In genomic region chr1:215600258-215600792, GRCh38 we compare ENCODE assay signal across 24 cellular contexts. TPM values are rescaled to one million over a fixed set of nuclear protein-coding genes. Genes with fewer than 3 reads are reported as not detected.
DNase-seq lines count a peak whose midpoint lies in the region; ATAC-seq, FAIRE-seq and TF ChIP-seq lines count a peak whose summit lies in the region.
"Had no signal": no experiment of that assay in that cellular context is flagged by ENCODE, and none has a peak within 500 bp of the region (broad histone marks: within the 10 kb centered on the region; RNA-seq: fewer than 3 reads in every experiment).

No MANE protein-coding gene starts in this region.

- intact Hi-C loops in K562 (cut with micrococcal nuclease), result loop anchor here (10.0 kb wide), 2 partner anchors 64 to 386 kb away; no protein-coding TSS in a partner anchor

- no peak overlapping the region for H3K4me3 ChIP-seq in K562
- H3K4me3 ChIP-seq: dorsolateral prefrontal cortex, left lung, MG63, vagina had no signal

- no peak for TF ChIP-seq CTCF in K562 (IDR thresholded peaks at IDR 0.05 in 2 of 3, conservative IDR thresholded peaks at IDR 0.05 in 1 of 3; ENCODE audit: insufficient read depth in 2 of 3, low read depth in 1 of 3, low read length in 3 of 3)
- TF ChIP-seq CTCF in progenitor cell of endocrine pancreas (IDR thresholded peaks at IDR 0.05; ENCODE audit: unreplicated experiment), result no peak

- CTCF ChIA-PET in K562 (lab: Yijun Ruan, JAX; ENCODE audit: low intra/inter-chr PET ratio), result no interaction called here

- TF ChIP-seq POLR2A in GM12891 (IDR thresholded peaks at IDR 0.05; ENCODE audit: low read depth, low read length) (no peak), K562 (conservative IDR thresholded peaks at IDR 0.05) (no peak)

- in situ Hi-C loops in K562 (cut with MboI), result no loop called here

- H3K27me3 Mint-ChIP-seq in progenitor cell of endocrine pancreas, result no peaks in the 10 kb centered on the region

- no peak overlapping the region for H3K4me2 ChIP-seq in K562 (ENCODE audit: insufficient read depth, low read length)

- peaks cover 79% of the 10 kb centered on the region for H3K36me3 ChIP-seq in K562 (ENCODE audit: control insufficient read depth, insufficient read depth, low read length)

- FAIRE-seq in GM12891 (lab: Jason Lieb, UNC) (no peak), K562 (lab: Jason Lieb, UNC) (peak; percentile 66)

- H2AFZ ChIP-seq in K562 (ENCODE audit: low read depth, low read length), result no peak overlapping the region

- H3K9me3 Mint-ChIP-seq in progenitor cell of endocrine pancreas (ENCODE audit: low read depth), result no peaks in the 10 kb centered on the region
- H3K9me3 Mint-ChIP-seq: activated T-cell treated with anti-CD3 and anti-CD28 coated beads, Interleukin-2, amount 50 U/mL, for 4 hours; CD14-positive monocyte had no signal

- peaks cover 12% of the 10 kb centered on the region for H3K4me1 Mint-ChIP-seq in progenitor cell of endocrine pancreas (ENCODE audit: low read depth)
- H3K4me1 Mint-ChIP-seq: CD14-positive monocyte had no signal

- no peaks in the 10 kb centered on the region for H3K4me1 ChIP-seq in K562 (replicated peaks in 1 of 2; ENCODE audit: control insufficient read depth in 2 of 2, insufficient read depth in 2 of 2, low read length in 2 of 2)
- H3K4me1 ChIP-seq: left lung had no signal

- H3K9ac ChIP-seq in K562 (ENCODE audit: insufficient read depth in 1 of 2, low read depth in 2 of 2, low read length in 2 of 2), result no peak overlapping the region

- peak overlapping the region; percentile 9 for H3K27ac Mint-ChIP-seq in progenitor cell of endocrine pancreas

- no peaks in the 10 kb centered on the region for H3K27me3 ChIP-seq in K562 (ENCODE audit: control insufficient read depth in 2 of 2, insufficient read depth in 2 of 2, low read length in 2 of 2)
- H3K27me3 ChIP-seq: dorsolateral prefrontal cortex, left lung, MG63, vagina had no signal

- TF ChIP-seq EP300 in K562 (IDR thresholded peaks at IDR 0.05; ENCODE audit: low read length), result no peak

- TF ChIP-seq RAD21 in K562 (CRISPR knock-in tag; conservative IDR thresholded peaks at IDR 0.05 in 1 of 2, IDR thresholded peaks at IDR 0.05 in 1 of 2), result no peak

- H3K4me3 Mint-ChIP-seq in progenitor cell of endocrine pancreas (ENCODE audit: low read depth), result no peak overlapping the region
- H3K4me3 Mint-ChIP-seq: activated T-cell treated with anti-CD3 and anti-CD28 coated beads, Interleukin-2, amount 50 U/mL, for 4 hours; CD14-positive monocyte had no signal

- no peak for DNase-seq in GM12891 (ENCODE audit: insufficient read length, low spot score)
- no peak for DNase-seq in K562 (ENCODE audit: extremely low read depth in 1 of 4, low spot score in 3 of 4)
- DNase-seq in progenitor cell of endocrine pancreas (ENCODE audit: low spot score, unreplicated experiment), result no peak
- DNase-seq in effector CD4-positive, alpha-beta T cell, result no peak
- DNase-seq in activated CD8-positive, alpha-beta memory T cell treated with anti-CD3 and anti-CD28 coated beads, Interleukin-2, amount 50 U/mL, for 4 hours, result no peak
- DNase-seq: activated CD4-positive, CD25-positive, alpha-beta regulatory T cell; activated CD8-positive, alpha-beta memory T cell treated with anti-CD3 and anti-CD28 coated beads for 24 hours; activated naive CD4-positive, alpha-beta T cell treated with anti-CD3 and anti-CD28 coated beads, Interleukin-2, amount 50 U/mL, for 16 hours; activated T-cell treated with anti-CD3 and anti-CD28 coated beads, Interleukin-2, amount 50 U/mL, for 4 hours; central memory CD4-positive, alpha-beta T cell; DMS 273 treated with DMSO at 0.1 percent for 48 hours; dorsolateral prefrontal cortex; head of caudate nucleus; MG63; NCI-H1436 treated with DMSO at 0.1 percent for 48 hours; NCI-H510A treated with DMSO at 0.1 percent for 48 hours; RPMI8226; T1000 had no signal

- peaks cover 38% of the 10 kb centered on the region for H3K36me3 Mint-ChIP-seq in progenitor cell of endocrine pancreas (ENCODE audit: insufficient read depth)

- POLR2A ChIA-PET in K562 (lab: Yijun Ruan, JAX), result interaction anchor here (0.6 to 0.9 kb wide), 2 partner anchors 17 to 974 kb away, joined by 3 read pairs; no protein-coding TSS in a partner anchor

- no peaks in the 10 kb centered on the region for H4K20me1 ChIP-seq in K562 (replicated peaks; ENCODE audit: control insufficient read depth, insufficient read depth, low read length)

- no peak overlapping the region for H3K27ac ChIP-seq in K562 (ENCODE audit: extremely low read depth, low read depth, low read length)
- H3K27ac ChIP-seq: dorsolateral prefrontal cortex, epithelial cell of prostate, left lung, vagina had no signal

- BruUV-seq in K562 (replicated peaks; lab: Mats Ljungman, UMichigan), result no TSS peak

- H3K79me2 ChIP-seq in K562 (ENCODE audit: control insufficient read depth, insufficient read depth, low read length), result no peaks in the 10 kb centered on the region

- no peaks in the 10 kb centered on the region for H3K9me1 ChIP-seq in K562 (ENCODE audit: control insufficient read depth, insufficient read depth, low read length)

- ATAC-seq in HG03378 (IDR thresholded peaks at IDR 0.05; ENCODE audit: unreplicated experiment) (peak; percentile 45), K562 (no peak; the same call in 2 of the 3 replicates), HG03571 (IDR thresholded peaks at IDR 0.05; ENCODE audit: unreplicated experiment) (no peak)
- ATAC-seq: activated T-cell treated with anti-CD3 and anti-CD28 coated beads, Interleukin-2, amount 50 U/mL, for 4 hours; left lung had no signal

- no peaks in the 10 kb centered on the region for H3K9me3 ChIP-seq in K562 (replicated peaks; ENCODE audit: control insufficient read depth, insufficient read depth, low read depth, low read length)
- H3K9me3 ChIP-seq: left lung, MG63, vagina had no signal

TF ChIP-seq in GM12891, 5 proteins besides CTCF, POLR2A, EP300 and RAD21:
- TF ChIP-seq TAF1 (IDR thresholded peaks at IDR 0.05; ENCODE audit: low read depth, low read length) (no peak), SPI1 (IDR thresholded peaks at IDR 0.05; ENCODE audit: low read depth, low read length) (peak; percentile 60), POLR2AphosphoS5 (IDR thresholded peaks at IDR 0.05; ENCODE audit: low read depth, low read length) (no peak)
TF ChIP-seq in GM12891: peak in this region for 1.

TF ChIP-seq in K562, 482 proteins besides CTCF, POLR2A, EP300 and RAD21:
- TF ChIP-seq HMGN3 (IDR thresholded peaks at IDR 0.05; ENCODE audit: borderline replicate concordance, extremely low read depth, insufficient read length, low read depth, low read length) (no peak), BRCA1 (IDR thresholded peaks at IDR 0.05) (no peak), BRCA1 (CRISPR knock-in tag; IDR thresholded peaks at IDR 0.05) (no peak), GTF2E2 (tag; IDR thresholded peaks at IDR 0.05) (no peak), ZFPM2 (CRISPR knock-in tag; IDR thresholded peaks at IDR 0.05) (no peak), MYNN (IDR thresholded peaks at IDR 0.05) (no peak), MYNN (CRISPR knock-in tag; IDR thresholded peaks at IDR 0.05) (no peak), TGIF2 (CRISPR knock-in tag; IDR thresholded peaks at IDR 0.05) (no peak), ZNF764 (CRISPR knock-in tag; IDR thresholded peaks at IDR 0.05; ENCODE audit: low read depth) (no peak), ETV5 (CRISPR knock-in tag; IDR thresholded peaks at IDR 0.05; ENCODE audit: low read depth) (no peak), ZNF3 (CRISPR knock-in tag; IDR thresholded peaks at IDR 0.05) (no peak)
- TF ChIP-seq, protein P1, sequence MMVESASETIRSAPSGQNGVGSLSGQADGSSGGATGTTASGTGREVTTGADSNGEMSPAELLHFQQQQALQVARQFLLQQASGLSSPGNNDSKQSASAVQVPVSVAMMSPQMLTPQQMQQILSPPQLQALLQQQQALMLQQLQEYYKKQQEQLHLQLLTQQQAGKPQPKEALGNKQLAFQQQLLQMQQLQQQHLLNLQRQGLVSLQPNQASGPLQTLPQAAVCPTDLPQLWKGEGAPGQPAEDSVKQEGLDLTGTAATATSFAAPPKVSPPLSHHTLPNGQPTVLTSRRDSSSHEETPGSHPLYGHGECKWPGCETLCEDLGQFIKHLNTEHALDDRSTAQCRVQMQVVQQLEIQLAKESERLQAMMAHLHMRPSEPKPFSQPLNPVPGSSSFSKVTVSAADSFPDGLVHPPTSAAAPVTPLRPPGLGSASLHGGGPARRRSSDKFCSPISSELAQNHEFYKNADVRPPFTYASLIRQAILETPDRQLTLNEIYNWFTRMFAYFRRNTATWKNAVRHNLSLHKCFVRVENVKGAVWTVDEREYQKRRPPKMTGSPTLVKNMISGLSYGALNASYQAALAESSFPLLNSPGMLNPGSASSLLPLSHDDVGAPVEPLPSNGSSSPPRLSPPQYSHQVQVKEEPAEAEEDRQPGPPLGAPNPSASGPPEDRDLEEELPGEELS (CRISPR knock-in tag; IDR thresholded peaks at IDR 0.05; ENCODE audit: borderline replicate concordance), result no peak

RNA-seq across cellular contexts. Expression of gene KCTD3, which starts 33.2 kb away (rescaled TPM):
- 3.7 TPM for polyA plus RNA-seq in GM12891 (2012; ENCODE audit: low read depth, missing spikeins)
- total RNA-seq in K562 (2011; cell fraction: chromatin; rRNA removed; ENCODE audit: low replicate concordance), result 38.4 and 84.2 TPM in 2 replicates
- 15.7 and 21.7 TPM in 2 replicates for total RNA-seq in K562 (2011; cell fraction: nucleolus; rRNA removed)
- total RNA-seq in K562 (2011; cell fraction: nucleoplasm; rRNA removed), result 36.2 and 40.0 TPM in 2 replicates
- 29.7 and 33.5 TPM in 2 replicates for total RNA-seq in K562 (2014; rRNA removed)
- total RNA-seq in K562 (2014; rRNA removed; fragmentation: Illumina TruSeq; extraction: Trizol), result 53.1 and 59.2 TPM in 2 replicates
- total RNA-seq in K562 (2015; rRNA removed; fragmentation: Illumina TruSeq; extraction: Trizol), result 44.2 and 44.3 TPM in 2 replicates
- total RNA-seq in K562 (2021), result 43.3 and 48.3 TPM in 2 replicates
- polyA plus RNA-seq in K562 (2011; rRNA removed), result 67.6 and 77.1 TPM in 2 replicates
- polyA plus RNA-seq in K562 (2011; cell fraction: cytosol; rRNA removed), result 31.7 and 37.5 TPM in 2 replicates
- 60.9 and 85.8 TPM in 2 replicates for polyA plus RNA-seq in K562 (2011; cell fraction: nucleus; rRNA removed)
- 19.2 and 28.5 TPM in 2 replicates for polyA plus RNA-seq in K562 (2012)
- polyA plus RNA-seq in K562 (2014; fragmentation: Illumina TruSeq; extraction: Trizol), result 45.7 and 49.4 TPM in 2 replicates
- polyA plus RNA-seq in K562 (2014; fragmentation: Nextera tagmentation; extraction: Ambion mirVana), result 10 to 100 TPM; 12.8 to 18.2 TPM
- polyA plus RNA-seq in K562 (2014; rRNA removed), result 34.1 and 35.3 TPM in 2 replicates
- polyA minus RNA-seq in K562 (2011; rRNA and poly(A)+ RNA removed), result 147 and 156 TPM in 2 replicates
- 42.2 and 49.9 TPM in 2 replicates for polyA minus RNA-seq in K562 (2011; cell fraction: cytosol; rRNA and poly(A)+ RNA removed)
- polyA minus RNA-seq in K562 (2011; cell fraction: nucleus; rRNA and poly(A)+ RNA removed), result 33.0 and 65.3 TPM in 2 replicates
- total RNA-seq in progenitor cell of endocrine pancreas, result 70.5 and 73.5 TPM in 2 replicates
